1 cellular context compared by ENCODE assay signal in genomic region chr13:112638157-112638750, GRCh38.
TF ChIP-seq lines count a peak whose summit lies in the region.

No MANE protein-coding gene starts in this region.

TF ChIP-seq in H1, 55 proteins besides CTCF, POLR2A, EP300 and RAD21:
- TF ChIP-seq MAX (IDR thresholded peaks at IDR 0.05) (0 out of 2 replicates have a peak, but pooled peaks have one; percentile 31), KDM5A (IDR thresholded peaks at IDR 0.05; ENCODE audit: low read length) (no peak)
